In the genomic region with DNA sequence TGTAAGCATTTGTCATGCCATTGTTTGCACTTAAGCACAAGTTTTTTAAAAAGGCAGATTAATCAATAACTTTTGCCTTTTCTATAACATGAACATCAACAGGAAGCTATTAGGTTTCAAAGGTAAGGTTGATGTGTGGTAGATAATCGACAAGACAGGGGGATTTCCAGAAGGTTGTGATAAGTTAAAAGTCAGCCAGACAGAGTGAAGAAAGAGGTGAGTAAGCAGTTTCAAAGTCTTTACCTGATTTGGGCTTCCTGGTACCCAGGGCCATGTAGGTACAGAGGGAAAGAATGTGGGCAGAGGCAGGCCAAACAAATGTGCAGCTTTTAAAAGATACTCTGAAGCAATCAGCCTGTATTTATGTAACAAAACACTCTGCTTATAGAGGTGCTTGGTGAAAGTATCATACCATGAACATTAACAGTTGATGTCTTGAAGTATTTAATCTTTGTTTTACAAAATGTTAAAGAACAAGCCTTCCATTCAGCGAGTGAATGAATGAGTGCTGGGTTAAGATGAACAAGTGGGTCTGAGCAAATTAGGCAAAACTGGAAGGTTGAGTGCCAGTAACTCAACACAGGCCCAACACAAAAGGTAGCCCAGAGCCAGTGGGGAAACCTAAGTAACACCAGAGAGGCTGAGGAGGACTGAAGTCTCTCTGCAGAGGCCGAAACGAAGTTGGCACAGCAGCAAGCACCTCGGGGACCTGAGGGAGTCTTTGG, we compare ENCODE assay signal across 12 cellular contexts.
DNase-seq lines count a peak whose midpoint lies in the region; ATAC-seq and TF ChIP-seq lines count a peak whose summit lies in the region.
"Had no signal": no experiment of that assay in that cellular context is flagged by ENCODE, and none has a peak within 500 bp of the region (broad histone marks: within the 10 kb centered on the region; RNA-seq: fewer than 3 reads in every experiment).

No MANE protein-coding gene starts in this region.

- no peaks in the 10 kb centered on the region for H3K27me3 ChIP-seq in Caco-2 (replicated peaks; ENCODE audit: control insufficient read depth, insufficient read depth, low read length)
- H3K27me3 ChIP-seq in mammary epithelial cell (ENCODE audit: insufficient read depth, low read length): no peaks in the 10 kb centered on the region
- H3K27me3 ChIP-seq: ascending aorta, BLaER1, neural progenitor cell had no signal

- no peak overlapping the region for H3K9ac ChIP-seq in mammary epithelial cell (ENCODE audit: insufficient read depth, low read length)
- H3K9ac ChIP-seq: BLaER1, neural progenitor cell had no signal

- H3K4me3 Mint-ChIP-seq in Caco-2 (ENCODE audit: unreplicated experiment): peak overlapping the region; percentile 54
- H3K4me3 Mint-ChIP-seq: neural progenitor cell had no signal

- H3K36me3 Mint-ChIP-seq in Caco-2 (ENCODE audit: insufficient read depth, unreplicated experiment): peaks cover 26% of the 10 kb centered on the region

- H3K27me3 Mint-ChIP-seq in Caco-2 (ENCODE audit: insufficient read depth, unreplicated experiment): no peaks in the 10 kb centered on the region

- peaks cover 67% of the 10 kb centered on the region for H3K79me2 ChIP-seq in mammary epithelial cell (ENCODE audit: insufficient read depth, low read length)

- H3K36me3 ChIP-seq in Caco-2 (ENCODE audit: control insufficient read depth, insufficient read depth, low read length) (no peaks in the 10 kb centered on the region), mammary epithelial cell (ENCODE audit: insufficient read depth, low read length) (no peaks in the 10 kb centered on the region)
- H3K36me3 ChIP-seq: ascending aorta, BLaER1, neural progenitor cell had no signal

- in situ Hi-C loops in mammary epithelial cell (cut with MboI; ENCODE audit: low sequenced_read_pairs in 2 of 2): no loop called here

- CTCF ChIA-PET in Caco-2 (lab: Charles Lee) (no interaction called here), mammary epithelial cell (lab: Charles Lee; ENCODE audit: low non-redundant PET) (no interaction called here), RWPE1 (lab: Yijun Ruan, JAX) (no interaction called here)

- H3K4me1 ChIP-seq in Caco-2 (peaks cover 40% of the 10 kb centered on the region), mammary epithelial cell (ENCODE audit: insufficient read depth, low read length) (peaks cover 28% of the 10 kb centered on the region)
- H3K4me1 ChIP-seq: BLaER1 had no signal

- H3K4me1 Mint-ChIP-seq in Caco-2 (ENCODE audit: low read depth, unreplicated experiment): peaks cover 24% of the 10 kb centered on the region

- H3K4me2 ChIP-seq in mammary epithelial cell (ENCODE audit: insufficient read depth, low read depth, low read length): peak overlapping the region; percentile 13
- H3K4me2 ChIP-seq: BLaER1, neural progenitor cell had no signal

- intact Hi-C loops in Caco-2 (cut with micrococcal nuclease; ENCODE audit: unreplicated experiment) (loop anchor here (2.0 to 5.0 kb wide), 2 partner anchors 24 to 102 kb away; no protein-coding TSS in a partner anchor), mammary epithelial cell (cut with micrococcal nuclease) (loop anchor here (1.0 kb wide), 1 partner anchor 20 kb away; no protein-coding TSS in a partner anchor)

- no TSS peak for BruUV-seq in Caco-2 (replicated peaks; lab: Mats Ljungman, UMichigan)
- BruUV-seq in mammary epithelial cell (replicated peaks; lab: Mats Ljungman, UMichigan): no TSS peak

- ATAC-seq in GM19397 (IDR thresholded peaks at IDR 0.05; ENCODE audit: unreplicated experiment) (peak; percentile 95), HG03103 (IDR thresholded peaks at IDR 0.05; ENCODE audit: low read depth, unreplicated experiment) (peak; percentile 77)

- H3K4me3 ChIP-seq in Caco-2 (ENCODE audit: low read depth, low read length) (no peak overlapping the region), mammary epithelial cell (replicated peaks in 1 of 3; ENCODE audit: insufficient read depth in 1 of 3, low read depth in 2 of 3, low read length in 3 of 3) (no peak overlapping the region)
- H3K4me3 ChIP-seq: ascending aorta, BLaER1, neural progenitor cell had no signal

- no peaks in the 10 kb centered on the region for H3K9me3 Mint-ChIP-seq in Caco-2 (ENCODE audit: unreplicated experiment)

- POLR2A ChIA-PET in Caco-2 (lab: Charles Lee) (interaction anchor here (1.2 kb wide), 1 partner anchor 61 kb away, joined by 4 read pairs; no protein-coding TSS in a partner anchor), RWPE1 (lab: Yijun Ruan, JAX; ENCODE audit: low non-redundant PET) (no interaction called here)

- H4K20me1 ChIP-seq in mammary epithelial cell (ENCODE audit: insufficient read depth, low read length): no peaks in the 10 kb centered on the region
- H4K20me1 ChIP-seq: BLaER1 had no signal

- H2AFZ ChIP-seq in mammary epithelial cell (ENCODE audit: low read depth, low read length): no peak overlapping the region
- H2AFZ ChIP-seq: neural progenitor cell had no signal

- H3K27ac Mint-ChIP-seq in Caco-2 (ENCODE audit: unreplicated experiment): peak overlapping the region; percentile 86
- H3K27ac Mint-ChIP-seq: neural progenitor cell had no signal

- dilution Hi-C loops in mammary epithelial cell (cut with HindIII; ENCODE audit: low sequenced_read_pairs): no loop called here

- H3K9me3 ChIP-seq in Caco-2 (no peaks in the 10 kb centered on the region), mammary epithelial cell (replicated peaks; ENCODE audit: insufficient read depth, low read length) (no peaks in the 10 kb centered on the region)
- H3K9me3 ChIP-seq: ascending aorta, BLaER1 had no signal

- peak overlapping the region; percentile 25 for H3K27ac ChIP-seq in mammary epithelial cell (ENCODE audit: insufficient read depth, low read depth, low read length)
- H3K27ac ChIP-seq in RWPE1: no peak overlapping the region
- H3K27ac ChIP-seq: ascending aorta, BLaER1, neural progenitor cell had no signal

- WGBS in mammary epithelial cell (ENCODE audit: low coverage, missing lambda C conversion rate): 45% methylated on average over 5 of the region's 5 CpGs

- DNase-seq in Caco-2: peak; percentile 35 to 47
- peak; percentile 80 for DNase-seq in mammary epithelial cell
- DNase-seq in NCI-H1092 treated with DMSO at 0.1 percent for 48 hours (lab: John Stamatoyannopoulos, UW): no peak
- no peak for DNase-seq in activated T-cell treated with anti-CD3 and anti-CD28 coated beads for 4 hours
- DNase-seq in AML-193 (lab: John Stamatoyannopoulos, UW): no peak
- no peak for DNase-seq in RWPE1 (ENCODE audit: low spot score)
- DNase-seq: NCI-H2029 had no signal

- TF ChIP-seq CTCF in Caco-2 (IDR thresholded peaks at IDR 0.05; ENCODE audit: insufficient read depth in 1 of 2, low read depth in 1 of 2, low read length in 1 of 2, severe bottlenecking in 1 of 2, unreplicated experiment in 1 of 2) (no peak), mammary epithelial cell (conservative IDR thresholded peaks at IDR 0.05 in 1 of 2, IDR thresholded peaks at IDR 0.05 in 1 of 2; ENCODE audit: extremely low read depth in 1 of 2, insufficient read depth in 1 of 2, low read depth in 1 of 2, low read length in 2 of 2) (no peak), RWPE1 (conservative IDR thresholded peaks at IDR 0.05; ENCODE audit: low read depth) (no peak)

Comparison
In these comparisons a context has a peak if more than half of its experiments do, and no peak if none do; other contexts are left out.
1. DNase-seq: peak in Caco-2 (2 of 2) and mammary epithelial cell (single experiment); none in NCI-H1092 treated with DMSO at 0.1 percent for 48 hours (single experiment), activated T-cell treated with anti-CD3 and anti-CD28 coated beads for 4 hours (single experiment), AML-193 (0 of 2) and RWPE1 (single experiment).